ENCODE assay signal across 8 cellular contexts in genomic region chr2:191245046-191245868, GRCh38. TPM values are rescaled to one million over a fixed set of nuclear protein-coding genes. Genes with fewer than 3 reads are reported as not detected.
DNase-seq lines count a peak whose midpoint lies in the region; ATAC-seq and TF ChIP-seq lines count a peak whose summit lies in the region.

MYO1B (plus strand) TSS chr2:191245404; CDS start chr2:191276896, 31,492 bp downstream.

- H3K27me3 ChIP-seq in CD4-positive, alpha-beta memory T cell (ENCODE audit: insufficient read depth, low read length) = no peaks in the 10 kb centered on the region

- H3K9me3 Mint-ChIP-seq in CD4-positive, alpha-beta memory T cell = peaks cover 0 to 8% (median 4%) of the 10 kb centered on the region in 8 donors
- no peaks in the 10 kb centered on the region for H3K9me3 Mint-ChIP-seq in activated naive CD4-positive, alpha-beta T cell treated with anti-CD3 and anti-CD28 coated beads, Interleukin-2, amount 50 U/mL, for 24 hours
- H3K9me3 Mint-ChIP-seq in progenitor cell of endocrine pancreas (ENCODE audit: low read depth) = no peaks in the 10 kb centered on the region

- peaks cover 9% of the 10 kb centered on the region for H3K4me1 ChIP-seq in CD4-positive, alpha-beta memory T cell (ENCODE audit: insufficient read depth, low read length)

- H3K36me3 Mint-ChIP-seq in CD4-positive, alpha-beta memory T cell = no peaks in the 10 kb centered on the region
- peaks cover 1% of the 10 kb centered on the region for H3K36me3 Mint-ChIP-seq in activated naive CD4-positive, alpha-beta T cell treated with anti-CD3 and anti-CD28 coated beads, Interleukin-2, amount 50 U/mL, for 24 hours
- H3K36me3 Mint-ChIP-seq in progenitor cell of endocrine pancreas (ENCODE audit: insufficient read depth) = peaks cover 13% of the 10 kb centered on the region

- POLR2A ChIA-PET in CD4-positive, alpha-beta memory T cell (lab: Charles Lee; ENCODE audit: partially characterized antibody) = no interaction called here
- POLR2A ChIA-PET in RWPE1 (lab: Yijun Ruan, JAX; ENCODE audit: low non-redundant PET) = no interaction called here

- in situ Hi-C loops in G401 (cut with HindIII; ENCODE audit: low sequenced_read_pairs) = no loop called here

- TF ChIP-seq CTCF in RWPE1 (conservative IDR thresholded peaks at IDR 0.05; ENCODE audit: low read depth) (peak; percentile 89), progenitor cell of endocrine pancreas (IDR thresholded peaks at IDR 0.05; ENCODE audit: unreplicated experiment) (peak; percentile 70)

- DNase-seq in CD4-positive, alpha-beta memory T cell = peak; percentile 26 to 42 (median 39)
- DNase-seq in Jurkat, Clone E6-1 (ENCODE audit: low read depth, low spot score) = peak; percentile 48
- DNase-seq in RWPE1 (ENCODE audit: low spot score) (peak; percentile 80), Right ventricle myocardium superior (peak; percentile 82), progenitor cell of endocrine pancreas (ENCODE audit: low spot score, unreplicated experiment) (peak; percentile 84), G401 (ENCODE audit: low spot score) (no peak)

- peak within 1 kb of the TSS in 1 of 7 donors; percentile 52 for H3K27ac Mint-ChIP-seq in CD4-positive, alpha-beta memory T cell
- H3K27ac Mint-ChIP-seq in activated naive CD4-positive, alpha-beta T cell treated with anti-CD3 and anti-CD28 coated beads, Interleukin-2, amount 50 U/mL, for 24 hours = peak within 1 kb of the TSS; percentile 59
- peak within 1 kb of the TSS; percentile 98 for H3K27ac Mint-ChIP-seq in progenitor cell of endocrine pancreas

- H3K36me3 ChIP-seq in CD4-positive, alpha-beta memory T cell (ENCODE audit: insufficient read depth, low read length) = no peaks in the 10 kb centered on the region

- no peak within 1 kb of the TSS for H3K27ac ChIP-seq in CD4-positive, alpha-beta memory T cell (ENCODE audit: low read depth, low read length)
- peak within 1 kb of the TSS; percentile 89 for H3K27ac ChIP-seq in RWPE1

- no peaks in the 10 kb centered on the region for H3K9me3 ChIP-seq in CD4-positive, alpha-beta memory T cell (ENCODE audit: control insufficient read depth in 1 of 2, low read length in 2 of 2)

- H3K4me1 Mint-ChIP-seq in CD4-positive, alpha-beta memory T cell = peaks cover 3 to 8% (median 6%) of the 10 kb centered on the region in 4 donors
- peaks cover 16% of the 10 kb centered on the region for H3K4me1 Mint-ChIP-seq in activated naive CD4-positive, alpha-beta T cell treated with anti-CD3 and anti-CD28 coated beads, Interleukin-2, amount 50 U/mL, for 24 hours
- peaks cover 37% of the 10 kb centered on the region for H3K4me1 Mint-ChIP-seq in progenitor cell of endocrine pancreas (ENCODE audit: low read depth)

- CTCF ChIA-PET in CD4-positive, alpha-beta memory T cell (lab: Charles Lee; ENCODE audit: partially characterized antibody) = no interaction called here
- CTCF ChIA-PET in RWPE1 (lab: Yijun Ruan, JAX) = interaction anchor here (0.6 kb wide), 1 partner anchor 29 kb away, joined by 4 read pairs; no protein-coding TSS in a partner anchor

- peak; percentile 43 for ATAC-seq in GM21367 (IDR thresholded peaks at IDR 0.05; ENCODE audit: unreplicated experiment)
- peak; percentile 90 for ATAC-seq in Right ventricle myocardium superior (ENCODE audit: poor library complexity)

- H3K27me3 Mint-ChIP-seq in CD4-positive, alpha-beta memory T cell = peaks cover 16% of the 10 kb centered on the region in 2 donors
- H3K27me3 Mint-ChIP-seq in activated naive CD4-positive, alpha-beta T cell treated with anti-CD3 and anti-CD28 coated beads, Interleukin-2, amount 50 U/mL, for 24 hours = peaks cover 5% of the 10 kb centered on the region
- no peaks in the 10 kb centered on the region for H3K27me3 Mint-ChIP-seq in progenitor cell of endocrine pancreas

- intact Hi-C loops in CD4-positive, alpha-beta memory T cell (cut with micrococcal nuclease) = no loop called here
- intact Hi-C loops in Right ventricle myocardium superior (cut with DNase I) = loop anchor here (10.0 kb wide), 1 partner anchor 120 kb away; no protein-coding TSS in a partner anchor

- peak within 1 kb of the TSS; percentile 7 to 42 for H3K4me3 ChIP-seq in CD4-positive, alpha-beta memory T cell (ENCODE audit: low read length in 2 of 2)
- H3K4me3 ChIP-seq in Jurkat, Clone E6-1 (ENCODE audit: low read length) = peak within 1 kb of the TSS; percentile 77

- H3K4me3 Mint-ChIP-seq in CD4-positive, alpha-beta memory T cell = peak within 1 kb of the TSS; percentile 79 to 89 (median 86)
- H3K4me3 Mint-ChIP-seq in activated naive CD4-positive, alpha-beta T cell treated with anti-CD3 and anti-CD28 coated beads, Interleukin-2, amount 50 U/mL, for 24 hours = peak within 1 kb of the TSS; percentile 77
- peak within 1 kb of the TSS; percentile 94 for H3K4me3 Mint-ChIP-seq in progenitor cell of endocrine pancreas (ENCODE audit: low read depth)

RNA-seq across cellular contexts. Expression of gene MYO1B, which starts in this region (rescaled TPM):
- total RNA-seq in CD4-positive, alpha-beta memory T cell = under 1 TPM; 0.12 to 0.14 TPM
- under 1 TPM; 0.20 to 0.38 TPM for polyA plus RNA-seq in CD4-positive, alpha-beta memory T cell
- 30.4 TPM for polyA plus RNA-seq in Jurkat, Clone E6-1 (2012; ENCODE audit: insufficient read depth, insufficient read length)
- total RNA-seq in Right ventricle myocardium superior = 16.8 TPM
- total RNA-seq in progenitor cell of endocrine pancreas = 157 and 158 TPM in 2 replicates
- 32.6 TPM in 1 of 2 replicates, not detected in the other for total RNA-seq in G401 (2014; rRNA removed; shearing (Covaris generic))

Comparison
In these comparisons a context has a peak if more than half of its experiments do, and no peak if none do; other contexts are left out.
1. Peak in DNase-seq and H3K4me3 ChIP-seq in CD4-positive, alpha-beta memory T cell; RNA of the gene not detected or under 1 TPM.